In the genomic region with DNA sequence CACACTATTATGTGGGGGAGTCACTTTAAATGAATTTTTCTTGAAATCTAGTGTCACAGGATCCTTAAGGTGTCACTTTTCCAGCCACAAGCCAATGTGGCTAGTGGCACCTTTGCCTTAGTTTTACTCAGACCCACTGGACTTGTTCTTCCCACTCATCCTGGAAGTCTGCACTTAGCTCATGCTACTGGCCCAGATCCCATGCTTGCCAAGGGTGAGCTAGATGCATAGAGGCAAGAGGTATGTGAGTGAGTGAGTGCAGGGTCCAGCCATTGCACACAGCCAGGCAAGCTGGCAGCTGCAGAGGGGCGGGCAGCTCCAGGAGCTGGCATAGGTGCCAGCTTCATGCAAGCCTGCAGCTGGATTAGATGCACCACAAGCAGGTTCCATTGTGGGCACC, we compare ENCODE assay signal across 23 cellular contexts.
DNase-seq lines count a peak whose midpoint lies in the region; ATAC-seq, FAIRE-seq and TF ChIP-seq lines count a peak whose summit lies in the region.
"Had no signal": no experiment of that assay in that cellular context is flagged by ENCODE, and none has a peak within 500 bp of the region (broad histone marks: within the 10 kb centered on the region; RNA-seq: fewer than 3 reads in every experiment).

No MANE protein-coding gene starts in this region.

- H3K9ac ChIP-seq in HepG2 (ENCODE audit: insufficient read depth, low read depth, low read length) (no peak overlapping the region), mesenchymal stem cell (ENCODE audit: low read length) (no peak overlapping the region)
- H3K9ac ChIP-seq: BLaER1 had no signal

- H3K27ac ChIP-seq in HepG2 (ENCODE audit: extremely low read length, insufficient read depth, low read length) (no peak overlapping the region), right lobe of liver (no peak overlapping the region), mesenchymal stem cell (ENCODE audit: low read length, poor library complexity, severe bottlenecking) (no peak overlapping the region), upper lobe of right lung (no peak overlapping the region)
- H3K27ac ChIP-seq: 22Rv1, BLaER1, C4-2B had no signal

- TF ChIP-seq EP300 in HepG2 (IDR thresholded peaks at IDR 0.05; ENCODE audit: low read depth in 2 of 2, low read length in 2 of 2): no peak
- TF ChIP-seq EP300 in HepG2 (CRISPR knock-in tag; IDR thresholded peaks at IDR 0.05; ENCODE audit: borderline replicate concordance): no peak

- DNase-seq in HepG2 (ENCODE audit: low spot score): no peak
- DNase-seq in right lobe of liver: no peak
- no peak for DNase-seq in mesenchymal stem cell
- DNase-seq in upper lobe of right lung: no peak
- DNase-seq in stimulated activated CD8-positive, alpha-beta memory T cell treated with anti-CD3 and anti-CD28 coated beads, Interleukin-4, amount 100 ng/mL, for 48 hours: no peak
- DNase-seq: CD4-positive, alpha-beta T cell; CD8-positive, alpha-beta memory T cell; DMS 273 treated with DMSO at 0.1 percent for 48 hours; DMS79; EL; GDM1; H9 had no signal

- H3K4ac ChIP-seq in mesenchymal stem cell (ENCODE audit: low read depth in 1 of 2, low read length in 2 of 2): no peak overlapping the region

- CTCF ChIA-PET in HepG2 (lab: Yijun Ruan, JAX; ENCODE audit: low intra/inter-chr PET ratio, low total read pairs): no interaction called here

- H4K91ac ChIP-seq in mesenchymal stem cell (ENCODE audit: low read length): peak overlapping the region; percentile 75

- ATAC-seq in HepG2 (peak; percentile 31; the same call in 1 of the 3 replicates), right lobe of liver (no peak), upper lobe of right lung (peak; percentile 32), HG02870 (IDR thresholded peaks at IDR 0.05; ENCODE audit: unreplicated experiment) (no peak), HG03378 (IDR thresholded peaks at IDR 0.05; ENCODE audit: unreplicated experiment) (no peak)
- ATAC-seq: GM12878, GM23338, HCT116 had no signal

- H4K20me1 ChIP-seq in HepG2 (ENCODE audit: insufficient read depth, low read length): no peaks in the 10 kb centered on the region
- H4K20me1 ChIP-seq: BLaER1 had no signal

- FAIRE-seq in HepG2 (lab: Jason Lieb, UNC): no peak
- FAIRE-seq: A204.1, D721Med, GM12878, GM19239 had no signal

- no peak overlapping the region for H2BK15ac ChIP-seq in mesenchymal stem cell (ENCODE audit: low read depth, poor library complexity, severe bottlenecking)

- no peak overlapping the region for H2BK12ac ChIP-seq in mesenchymal stem cell (ENCODE audit: low read length in 2 of 2)

- H3K14ac ChIP-seq in mesenchymal stem cell (ENCODE audit: low read length in 2 of 2): no peak overlapping the region

- TF ChIP-seq RAD21 in HepG2 (CRISPR knock-in tag; IDR thresholded peaks at IDR 0.05): no peak

- H3K79me2 ChIP-seq in HepG2 (ENCODE audit: insufficient read depth, low read length): no peaks in the 10 kb centered on the region

- no peak overlapping the region for H2BK5ac ChIP-seq in mesenchymal stem cell (ENCODE audit: low read depth, low read length, poor library complexity, severe bottlenecking)

- H3K4me3 ChIP-seq in HepG2 (replicated peaks in 1 of 3; ENCODE audit: insufficient read depth in 1 of 3, low read depth in 2 of 3, low read length in 3 of 3) (no peak overlapping the region), right lobe of liver (no peak overlapping the region), mesenchymal stem cell (ENCODE audit: insufficient read depth in 1 of 2, low read depth in 1 of 2, low read length in 2 of 2) (no peak overlapping the region), upper lobe of right lung (no peak overlapping the region)
- H3K4me3 ChIP-seq: BLaER1, GM12878, GM23338 had no signal

- intact Hi-C loops in HepG2 (cut with micrococcal nuclease; ENCODE audit: unreplicated experiment) (no loop called here), right lobe of liver (cut with DNase I) (no loop called here), upper lobe of right lung (cut with DNase I) (no loop called here)

- TF ChIP-seq CTCF in HepG2 (CRISPR knock-in tag; IDR thresholded peaks at IDR 0.05): no peak
- TF ChIP-seq CTCF in right lobe of liver (IDR thresholded peaks at IDR 0.05): no peak
- TF ChIP-seq CTCF in upper lobe of right lung (IDR thresholded peaks at IDR 0.05): no peak

- H3K27me3 ChIP-seq in HepG2 (ENCODE audit: control insufficient read depth in 1 of 2, insufficient read depth in 2 of 2, low read length in 2 of 2): no peaks in the 10 kb centered on the region; a peak in 1 of 5 replicates
- no peaks in the 10 kb centered on the region for H3K27me3 ChIP-seq in right lobe of liver
- H3K27me3 ChIP-seq in mesenchymal stem cell (ENCODE audit: control insufficient read depth in 1 of 2, insufficient read depth in 1 of 2, low read length in 2 of 2): no peaks in the 10 kb centered on the region
- no peaks in the 10 kb centered on the region for H3K27me3 ChIP-seq in upper lobe of right lung
- H3K27me3 ChIP-seq: BLaER1 had no signal

- TF ChIP-seq POLR2A in HepG2 (IDR thresholded peaks at IDR 0.05; ENCODE audit: insufficient read depth in 1 of 2, low read depth in 2 of 2, low read length in 2 of 2) (no peak), right lobe of liver (IDR thresholded peaks at IDR 0.05) (no peak)

- H3K9me3 ChIP-seq in HepG2 (ENCODE audit: low read length): no peaks in the 10 kb centered on the region
- no peaks in the 10 kb centered on the region for H3K9me3 ChIP-seq in right lobe of liver
- H3K9me3 ChIP-seq in mesenchymal stem cell (ENCODE audit: control insufficient read depth, low read length): peaks cover 2% of the 10 kb centered on the region
- no peaks in the 10 kb centered on the region for H3K9me3 ChIP-seq in upper lobe of right lung

- H2AK5ac ChIP-seq in mesenchymal stem cell (ENCODE audit: low read length, severe bottlenecking): no peak overlapping the region

- H2BK120ac ChIP-seq in mesenchymal stem cell (ENCODE audit: low read depth, low read length): no peak overlapping the region

- WGBS in HepG2 (ENCODE audit: low lambda C conversion rate): no CpG with 5 or more reads among the region's 1 CpG
- WGBS in right lobe of liver (ENCODE audit: insufficient coverage, low coverage, low lambda C conversion rate, missing lambda C conversion rate): no CpG with 5 or more reads among the region's 1 CpG
- 100% methylated on average over 1 of the region's 1 CpG for WGBS in mesenchymal stem cell

- H2AFZ ChIP-seq in HepG2 (ENCODE audit: low read length): no peak overlapping the region
- H2AFZ ChIP-seq in mesenchymal stem cell (ENCODE audit: low read depth, low read length): no peak overlapping the region
- H2AFZ ChIP-seq: GM23338 had no signal

- H3K23ac ChIP-seq in mesenchymal stem cell (ENCODE audit: low read length in 2 of 2): no peak overlapping the region

- in situ Hi-C loops in HepG2 (cut with HindIII; ENCODE audit: extremely low pct_ligation_motif_present, low pct_unique_long_range_greater_than_20kb): no loop called here

- H3K4me2 ChIP-seq in HepG2 (ENCODE audit: low read depth, low read length): no peak overlapping the region
- no peak overlapping the region for H3K4me2 ChIP-seq in mesenchymal stem cell (ENCODE audit: low read length, poor library complexity, severe bottlenecking)
- H3K4me2 ChIP-seq: BLaER1, GM23338 had no signal

- no peak overlapping the region for H3K18ac ChIP-seq in mesenchymal stem cell (ENCODE audit: low read depth in 1 of 2, low read length in 2 of 2)

- no peaks in the 10 kb centered on the region for H3K79me1 ChIP-seq in mesenchymal stem cell (replicated peaks; ENCODE audit: low read length, poor library complexity, severe bottlenecking)

- BruUV-seq in HepG2 (replicated peaks; lab: Mats Ljungman, UMichigan): no TSS peak

- POLR2A ChIA-PET in HepG2 (lab: Yijun Ruan, JAX): no interaction called here

- H3K4me1 ChIP-seq in HepG2 (ENCODE audit: insufficient read depth, low read length) (no peaks in the 10 kb centered on the region), right lobe of liver (no peaks in the 10 kb centered on the region), mesenchymal stem cell (ENCODE audit: control insufficient read depth, insufficient read depth, low read depth, low read length) (peaks cover 1% of the 10 kb centered on the region), upper lobe of right lung (no peaks in the 10 kb centered on the region)
- H3K4me1 ChIP-seq: BLaER1 had no signal

- H3K36me3 ChIP-seq in HepG2 (replicated peaks in 1 of 2; ENCODE audit: control insufficient read depth in 1 of 2, insufficient read depth in 2 of 2, low read length in 2 of 2) (no peaks in the 10 kb centered on the region), right lobe of liver (no peaks in the 10 kb centered on the region), mesenchymal stem cell (ENCODE audit: control insufficient read depth in 1 of 2, insufficient read depth in 2 of 2, low read depth in 1 of 2, low read length in 2 of 2) (no peaks in the 10 kb centered on the region), upper lobe of right lung (no peaks in the 10 kb centered on the region)
- H3K36me3 ChIP-seq: BLaER1 had no signal

- H4K8ac ChIP-seq in mesenchymal stem cell (ENCODE audit: low read length): no peak overlapping the region

TF ChIP-seq in HepG2, 621 proteins besides CTCF, POLR2A, EP300 and RAD21 (continues in another document):
- TF ChIP-seq, protein P1, sequence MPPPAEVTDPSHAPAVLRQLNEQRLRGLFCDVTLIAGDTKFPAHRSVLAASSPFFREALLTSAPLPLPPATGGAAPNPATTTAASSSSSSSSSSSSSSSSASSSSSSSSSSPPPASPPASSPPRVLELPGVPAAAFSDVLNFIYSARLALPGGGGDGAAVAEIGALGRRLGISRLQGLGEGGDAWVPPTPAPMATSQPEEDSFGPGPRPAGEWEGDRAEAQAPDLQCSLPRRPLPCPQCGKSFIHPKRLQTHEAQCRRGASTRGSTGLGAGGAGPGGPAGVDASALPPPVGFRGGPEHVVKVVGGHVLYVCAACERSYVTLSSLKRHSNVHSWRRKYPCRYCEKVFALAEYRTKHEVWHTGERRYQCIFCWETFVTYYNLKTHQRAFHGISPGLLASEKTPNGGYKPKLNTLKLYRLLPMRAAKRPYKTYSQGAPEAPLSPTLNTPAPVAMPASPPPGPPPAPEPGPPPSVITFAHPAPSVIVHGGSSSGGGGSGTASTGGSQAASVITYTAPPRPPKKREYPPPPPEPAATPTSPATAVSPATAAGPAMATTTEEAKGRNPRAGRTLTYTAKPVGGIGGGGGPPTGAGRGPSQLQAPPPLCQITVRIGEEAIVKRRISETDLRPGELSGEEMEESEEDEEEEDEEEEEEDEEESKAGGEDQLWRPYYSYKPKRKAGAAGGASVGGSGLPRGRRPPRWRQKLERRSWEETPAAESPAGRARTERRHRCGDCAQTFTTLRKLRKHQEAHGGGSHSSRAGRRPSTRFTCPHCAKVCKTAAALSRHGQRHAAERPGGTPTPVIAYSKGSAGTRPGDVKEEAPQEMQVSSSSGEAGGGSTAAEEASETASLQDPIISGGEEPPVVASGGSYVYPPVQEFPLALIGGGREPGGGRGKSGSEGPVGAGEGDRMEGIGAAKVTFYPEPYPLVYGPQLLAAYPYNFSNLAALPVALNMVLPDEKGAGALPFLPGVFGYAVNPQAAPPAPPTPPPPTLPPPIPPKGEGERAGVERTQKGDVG (CRISPR knock-in tag; IDR thresholded peaks at IDR 0.05; ENCODE audit: borderline replicate concordance): no peak

Comparison
In these comparisons a context has a peak if more than half of its experiments do, and no peak if none do; other contexts are left out.
1. ATAC-seq: peak in HepG2 (single experiment) and upper lobe of right lung (single experiment); none in right lobe of liver (0 of 4), HG02870 (single experiment) and HG03378 (single experiment).